In the genomic region with DNA sequence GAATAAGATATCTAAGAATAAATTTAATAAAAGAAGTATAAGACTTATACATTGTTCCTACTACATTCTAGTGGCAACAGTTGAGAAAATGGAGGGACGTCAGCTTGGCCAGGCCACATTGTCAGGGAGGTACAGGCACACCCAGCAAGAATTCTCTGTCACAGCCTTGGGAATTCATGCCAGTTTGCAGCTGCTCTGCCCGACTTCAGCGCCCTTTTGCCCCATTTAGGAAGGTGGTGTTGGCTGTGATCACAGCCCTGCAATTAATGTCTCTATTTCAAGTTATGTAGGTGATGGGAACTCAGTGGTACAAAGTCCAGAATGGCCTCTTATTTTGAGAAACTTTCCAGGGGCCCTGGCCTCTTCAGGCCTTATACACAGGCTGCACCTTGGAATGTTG, we compare ENCODE assay signal across 11 cellular contexts. TPM values are rescaled to one million over a fixed set of nuclear protein-coding genes. Genes with fewer than 3 reads are reported as not detected.
"Had no signal": no experiment of that assay in that cellular context is flagged by ENCODE, and none has a peak within 500 bp of the region (broad histone marks: within the 10 kb centered on the region; RNA-seq: fewer than 3 reads in every experiment).

No MANE protein-coding gene starts in this region.

- H3K9me3 ChIP-seq: upper lobe of left lung had no signal

- ATAC-seq: effector memory CD8-positive, alpha-beta T cell; natural killer cell; T-helper 17 cell had no signal

- H3K4me3 ChIP-seq: skin epidermis, upper lobe of left lung had no signal

- H3K27me3 ChIP-seq: upper lobe of left lung had no signal

- DNase-seq: activated B cell treated with CpG ODN at 0.5 μM for 24 hours; activated CD4-positive, alpha-beta T cell treated with anti-CD3 and anti-CD28 coated beads, Interleukin-2, amount 10 ng/mL, durations not matched to agents 24 days and 14 days; activated naive CD4-positive, alpha-beta T cell; caudate nucleus; effector memory CD8-positive, alpha-beta T cell; natural killer cell; occipital lobe; T-helper 17 cell; upper lobe of left lung had no signal

- H3K36me3 ChIP-seq: upper lobe of left lung had no signal

RNA-seq across cellular contexts. Expression of gene AMOTL2, which starts 26.7 kb away (rescaled TPM):
- total RNA-seq: activated B cell treated with CpG ODN at 0.5 μM for 24 hours; activated CD4-positive, alpha-beta T cell treated with anti-CD3 and anti-CD28 coated beads, Interleukin-2, amount 10 ng/mL, durations not matched to agents 24 days and 14 days; activated T-helper 1 cell treated with anti-CD3 and anti-CD28 coated beads, Interleukin-12 subunit alpha, Interleukin-12 subunit beta, Interleukin-2, Interleukin-4 antibody, amounts not matched to agents 30 ng/mL and 10 ng/mL and 1 ng/mL, durations not matched to agents 14 hours and 24 hours and 36 hours; natural killer cell; T-helper 17 cell had no signal
